In the genomic region with DNA sequence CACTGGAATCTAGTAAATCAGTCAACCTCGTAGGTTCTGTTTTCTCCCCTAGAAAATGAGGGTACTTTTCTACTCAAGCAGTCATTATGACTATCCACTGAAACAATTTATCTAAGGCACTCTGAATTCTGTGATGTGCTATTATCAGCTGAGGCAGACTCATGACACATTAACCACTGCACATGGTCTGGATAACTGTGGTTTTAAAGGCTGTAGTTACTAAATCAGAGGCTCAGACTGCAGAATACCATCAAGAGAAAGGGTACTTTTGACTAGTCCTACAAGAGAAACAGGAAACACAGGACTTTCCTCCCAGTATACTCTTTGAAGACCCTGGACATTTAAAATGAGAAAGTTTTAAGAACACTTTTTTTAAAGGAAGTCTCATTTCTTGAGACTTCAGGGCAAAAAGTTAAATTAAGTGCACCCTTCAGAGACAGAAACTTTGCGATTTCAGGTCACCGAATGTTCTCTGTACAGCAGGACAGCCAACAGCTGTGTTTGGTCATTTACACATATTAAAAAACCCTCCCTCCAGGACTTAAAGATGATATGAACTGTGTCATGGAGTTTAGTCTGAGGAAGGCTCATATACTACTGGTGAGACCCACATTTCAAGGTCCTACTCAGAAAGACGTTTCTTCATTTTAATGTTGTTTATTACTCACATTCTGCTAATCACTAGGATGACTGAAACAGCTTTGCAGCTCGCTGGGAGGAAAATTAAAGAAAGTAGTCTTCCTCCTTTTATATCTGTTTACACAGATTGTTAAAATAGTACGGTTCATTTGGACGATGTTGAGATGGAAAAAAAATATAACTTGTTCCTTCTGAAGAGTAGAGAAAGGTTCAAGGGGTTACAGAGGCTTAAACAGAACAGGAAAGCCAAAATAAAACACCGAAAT, we compare ENCODE assay signal across 9 cellular contexts. TPM values are rescaled to one million over a fixed set of nuclear protein-coding genes. Genes with fewer than 3 reads are reported as not detected.
A peak's percentile ranks its signal among the peaks of the same experiment; 100 is the strongest.
DNase-seq lines count a peak whose midpoint lies in the region; ATAC-seq and TF ChIP-seq lines count a peak whose summit lies in the region.
"Had no signal": no experiment of that assay in that cellular context is flagged by ENCODE, and none has a peak within 500 bp of the region (broad histone marks: within the 10 kb centered on the region; RNA-seq: fewer than 3 reads in every experiment).

No MANE protein-coding gene starts in this region.

- H3K4me3 ChIP-seq in ascending aorta: no peak overlapping the region

- peak overlapping the region; percentile 11 for H3K4me3 Mint-ChIP-seq in natural killer cell
- no peak overlapping the region for H3K4me3 Mint-ChIP-seq in nephron progenitor cell

- ATAC-seq in GM18502 (IDR thresholded peaks at IDR 0.05; ENCODE audit: poor library complexity, unreplicated experiment) (peak; percentile 77), HG03378 (IDR thresholded peaks at IDR 0.05; ENCODE audit: unreplicated experiment) (peak; percentile 79), natural killer cell (peak; percentile 87 to 96 (median 89))

- H3K36me3 Mint-ChIP-seq in natural killer cell: no peaks in the 10 kb centered on the region
- no peaks in the 10 kb centered on the region for H3K36me3 Mint-ChIP-seq in nephron progenitor cell (ENCODE audit: low read depth)

- no peaks in the 10 kb centered on the region for H3K27me3 Mint-ChIP-seq in natural killer cell (ENCODE audit: low read depth in 2 of 2)
- H3K27me3 Mint-ChIP-seq in nephron progenitor cell (ENCODE audit: low read depth, poor library complexity): peaks cover 6% of the 10 kb centered on the region
- H3K27me3 Mint-ChIP-seq: IgD-negative memory B cell had no signal

- H3K9me3 Mint-ChIP-seq in natural killer cell (no peaks in the 10 kb centered on the region), nephron progenitor cell (no peaks in the 10 kb centered on the region)
- H3K9me3 Mint-ChIP-seq: IgD-negative memory B cell had no signal

- H3K27ac ChIP-seq in ascending aorta: peak overlapping the region; percentile 35 to 56

- TF ChIP-seq CTCF in ascending aorta (IDR thresholded peaks at IDR 0.05) (no peak), natural killer cell (IDR thresholded peaks at IDR 0.05) (no peak), nephron progenitor cell (IDR thresholded peaks at IDR 0.05) (no peak)

- H3K27ac Mint-ChIP-seq in natural killer cell (peak overlapping the region in 1 of 2 donors; percentile 71), nephron progenitor cell (no peak overlapping the region)
- H3K27ac Mint-ChIP-seq: IgD-negative memory B cell had no signal

- DNase-seq in ascending aorta (ENCODE audit: low spot score in 2 of 2) (no peak), natural killer cell (no peak), nephron progenitor cell (no peak), DMS114 treated with DMSO at 0.1 percent for 48 hours (lab: John Stamatoyannopoulos, UW; ENCODE audit: unreplicated experiment) (no peak), NCI-H526 (lab: John Stamatoyannopoulos, UW) (no peak), NCI-H1417 treated with DMSO at 0.1 percent for 48 hours (lab: John Stamatoyannopoulos, UW) (no peak)

- peaks cover 0 to 57% of the 10 kb centered on the region in 2 donors for H3K4me1 ChIP-seq in ascending aorta

- no peaks in the 10 kb centered on the region for H3K36me3 ChIP-seq in ascending aorta

- no peaks in the 10 kb centered on the region for H3K27me3 ChIP-seq in ascending aorta

- intact Hi-C loops in ascending aorta (cut with DNase I) (no loop called here), natural killer cell (cut with micrococcal nuclease) (loop anchor here (2.0 kb wide), 1 partner anchor 17 kb away; no protein-coding TSS in a partner anchor)

- H3K4me1 Mint-ChIP-seq in natural killer cell (peaks cover 55 to 58% of the 10 kb centered on the region in 2 donors), nephron progenitor cell (peaks cover 25% of the 10 kb centered on the region)

- no peaks in the 10 kb centered on the region for H3K9me3 ChIP-seq in ascending aorta

RNA-seq across cellular contexts. Expression of gene ATXN1, which starts 19.9 kb away (rescaled TPM):
- total RNA-seq in ascending aorta (68.3 TPM), natural killer cell (100 to 1,000 TPM in 1 of 3 donors, 10 to 100 TPM in 2; 90.4 to 120 (median 97.9) TPM)
